ENCODE assay signal across 10 cellular contexts in genomic region chr3:123447749-123448502, GRCh38. TPM values are rescaled to one million over a fixed set of nuclear protein-coding genes. Genes with fewer than 3 reads are reported as not detected.
DNase-seq lines count a peak whose midpoint lies in the region; ATAC-seq and TF ChIP-seq lines count a peak whose summit lies in the region.
"Had no signal": no experiment of that assay in that cellular context is flagged by ENCODE, and none has a peak within 500 bp of the region (broad histone marks: within the 10 kb centered on the region; RNA-seq: fewer than 3 reads in every experiment).

No MANE protein-coding gene starts in this region.

- H3K4me2 ChIP-seq in skeletal muscle satellite cell (ENCODE audit: low read length) = peak overlapping the region; percentile 23

- peak in 6 of 9 donors; percentile 2 to 49 (median 28) for TF ChIP-seq CTCF in heart right ventricle (IDR thresholded peaks at IDR 0.05)

- 9 to 13% methylated on average over 56 to 106 of the region's 106 CpGs for WGBS in heart right ventricle, 2 donors

- H3K4me1 ChIP-seq in heart right ventricle (peaks cover 3 to 47% (median 26%) of the 10 kb centered on the region in 9 donors), skeletal muscle satellite cell (ENCODE audit: control insufficient read depth, insufficient read depth, low read length) (no peaks in the 10 kb centered on the region)

- H3K9ac ChIP-seq in skeletal muscle satellite cell (ENCODE audit: low read depth, low read length) = no peak overlapping the region

- H3K4me3 ChIP-seq in heart right ventricle (peak overlapping the region; percentile 56 to 81 (median 72)), skeletal muscle satellite cell (ENCODE audit: low read length) (no peak overlapping the region)

- H3K36me3 ChIP-seq in heart right ventricle (no peaks in the 10 kb centered on the region), skeletal muscle satellite cell (ENCODE audit: insufficient read depth, low read length) (no peaks in the 10 kb centered on the region)

- peak overlapping the region; percentile 81 to 97 (median 91) for H3K27ac ChIP-seq in heart right ventricle

- peaks cover 0 to 82% (median 27%) of the 10 kb centered on the region in 7 donors for H3K27me3 ChIP-seq in heart right ventricle
- H3K27me3 ChIP-seq in skeletal muscle satellite cell (ENCODE audit: control insufficient read depth, insufficient read depth, low read length) = peaks cover 67% of the 10 kb centered on the region

- intact Hi-C loops in heart right ventricle (cut with DNase I) = loop anchor here in 7 of 10 donors (2.0 to 10.0 kb wide), 11 partner anchors 36 to 121 kb away; no protein-coding TSS in a partner anchor

- H3K9me3 ChIP-seq in heart right ventricle (no peaks in the 10 kb centered on the region), skeletal muscle satellite cell (replicated peaks; ENCODE audit: low read length) (no peaks in the 10 kb centered on the region)

- DNase-seq in SKM-1 treated with dmso at 0.1 percent for 144 hours (lab: John Stamatoyannopoulos, UW; ENCODE audit: unreplicated experiment) (peak; percentile 33), SKM-1 (lab: John Stamatoyannopoulos, UW; ENCODE audit: unreplicated experiment) (no peak), activated T-cell treated with anti-CD3 and anti-CD28 coated beads for 24 hours (ENCODE audit: low read depth) (peak; percentile 18), heart right ventricle (peak in 1 of 2 donors; percentile 55), putamen (ENCODE audit: low spot score) (no peak), HCEC 1CT (no peak)
- DNase-seq: DND-41 had no signal

- peak in 3 of 8 donors; percentile 1 to 23 (median 7) for ATAC-seq in heart right ventricle
- ATAC-seq in HG03025 (IDR thresholded peaks at IDR 0.05; ENCODE audit: low FRiP score, unreplicated experiment) = no peak

RNA-seq across cellular contexts. Expression of gene ADCY5, which starts 1.0 kb away (rescaled TPM):
- total RNA-seq in heart right ventricle = 100 to 1,000 TPM; 117 to 245 (median 206) TPM
- polyA plus RNA-seq in heart right ventricle = 10 to 100 TPM; 37.2 to 85.2 TPM
- under 0.01 TPM in 1 of 2 replicates, not detected in the other for total RNA-seq in skeletal muscle satellite cell (2012; rRNA removed)
- total RNA-seq: T-helper 2 cell treated with Interferon-gamma antibody and Interleukin-4, amounts not matched to agents 100 ng/mL and 5 ng/mL, for 36 hours had no signal

Comparison
In these comparisons a context has a peak if more than half of its experiments do, and no peak if none do; other contexts are left out.
1. DNase-seq: peak in SKM-1 treated with dmso at 0.1 percent for 144 hours (single experiment) and activated T-cell treated with anti-CD3 and anti-CD28 coated beads for 24 hours (single experiment); none in SKM-1 (single experiment), putamen (single experiment) and HCEC 1CT (single experiment).